ENCODE assay signal across 8 cellular contexts in genomic region chr19:56076413-56076998, GRCh38. TPM values are rescaled to one million over a fixed set of nuclear protein-coding genes. Genes with fewer than 3 reads are reported as not detected.
A peak's percentile ranks its signal among the peaks of the same experiment; 100 is the strongest.
DNase-seq lines count a peak whose midpoint lies in the region; ATAC-seq and TF ChIP-seq lines count a peak whose summit lies in the region.

No MANE protein-coding gene starts in this region.

- H3K4me1 ChIP-seq in ascending aorta, result peaks cover 0 to 5% of the 10 kb centered on the region in 2 donors

- no peak for ATAC-seq in HG03175 (IDR thresholded peaks at IDR 0.05; ENCODE audit: unreplicated experiment)
- no peak for ATAC-seq in GM19023 (IDR thresholded peaks at IDR 0.05; ENCODE audit: unreplicated experiment)

- DNase-seq in DMS153 (lab: John Stamatoyannopoulos, UW) (peak; percentile 6), HL-60 (ENCODE audit: low read depth in 1 of 2, low spot score in 1 of 2) (peak in 1 of 2 experiments; percentile 57), OCI-M1 (lab: John Stamatoyannopoulos, UW) (peak; percentile 82), ascending aorta (ENCODE audit: low spot score in 2 of 2) (no peak), iPS-NIHi7 (ENCODE audit: extremely low spot score) (peak; percentile 63)
- DNase-seq in stimulated activated CD4-positive, alpha-beta T cell treated with anti-CD3 and anti-CD28 coated beads, Interleukin-4, amount 100 ng/mL, for 24 hours, result peak; percentile 50

- no peak overlapping the region for H3K27ac ChIP-seq in HL-60 (replicated peaks)
- H3K27ac ChIP-seq in ascending aorta, result no peak overlapping the region

- H3K4me3 ChIP-seq in HL-60 (replicated peaks; ENCODE audit: insufficient read depth, low read length) (no peak overlapping the region), ascending aorta (no peak overlapping the region)

- H3K36me3 ChIP-seq in ascending aorta, result no peaks in the 10 kb centered on the region

- H3K9me3 ChIP-seq in ascending aorta, result no peaks in the 10 kb centered on the region

- H3K27me3 ChIP-seq in HL-60 (ENCODE audit: insufficient read depth, poor library complexity, severe bottlenecking) (no peaks in the 10 kb centered on the region), ascending aorta (no peaks in the 10 kb centered on the region)

- intact Hi-C loops in ascending aorta (cut with DNase I), result loop anchor here (1.0 to 2.0 kb wide), 2 partner anchors 96 to 274 kb away; no protein-coding TSS in a partner anchor

- TF ChIP-seq CTCF in HL-60 (IDR thresholded peaks at IDR 0.05; ENCODE audit: insufficient read depth, low read length) (peak; percentile 72), ascending aorta (IDR thresholded peaks at IDR 0.05) (peak; percentile 51 to 85 (median 82))

RNA-seq across cellular contexts. Expression of gene ZNF787, which starts 44.6 kb away (rescaled TPM):
- 18.1 TPM for total RNA-seq in ascending aorta

Comparison
In these comparisons a context has a peak if more than half of its experiments do, and no peak if none do; other contexts are left out.
1. DNase-seq: peak in DMS153 (single experiment), OCI-M1 (single experiment), iPS-NIHi7 (single experiment) and stimulated activated CD4-positive, alpha-beta T cell treated with anti-CD3 and anti-CD28 coated beads, Interleukin-4, amount 100 ng/mL, for 24 hours (single experiment); none in ascending aorta (0 of 2).